ENCODE assay signal across 14 cellular contexts in genomic region chr10:17527530-17528146, GRCh38.
DNase-seq lines count a peak whose midpoint lies in the region; TF ChIP-seq lines count a peak whose summit lies in the region.
"Had no signal": no experiment of that assay in that cellular context is flagged by ENCODE, and none has a peak within 500 bp of the region (broad histone marks: within the 10 kb centered on the region; RNA-seq: fewer than 3 reads in every experiment).

No MANE protein-coding gene starts in this region.

- DNase-seq in ELF-1 (ENCODE audit: low read depth, low spot score) (peak; percentile 10), MG63 (peak; percentile 45), cardiac fibroblast (ENCODE audit: low read depth in 2 of 2) (peak; percentile 91 to 92), kidney tubule cell (ENCODE audit: low spot score) (peak; percentile 55), DMS53 (lab: John Stamatoyannopoulos, UW) (no peak), germinal center (ENCODE audit: low spot score) (no peak), BE2C (no peak)
- DNase-seq in activated CD4-positive, alpha-beta T cell treated with anti-CD3 and anti-CD28 coated beads for 4 hours = no peak
- DNase-seq: activated CD8-positive, alpha-beta memory T cell treated with anti-CD3 and anti-CD28 coated beads for 24 hours; amygdala; DMS79; glutamatergic neuron; NCI-H187; SHP77 treated with DMSO at 0.1 percent for 48 hours had no signal

- no peaks in the 10 kb centered on the region for H3K36me3 ChIP-seq in MG63
- no peaks in the 10 kb centered on the region for H3K36me3 ChIP-seq in BE2C

- H3K4me1 ChIP-seq in BE2C = no peaks in the 10 kb centered on the region

- no peaks in the 10 kb centered on the region for H3K27me3 ChIP-seq in MG63
- H3K27me3 ChIP-seq in BE2C = no peaks in the 10 kb centered on the region

- H3K4me3 ChIP-seq in MG63 (no peak overlapping the region), cardiac fibroblast (replicated peaks in 1 of 2; ENCODE audit: low read depth in 2 of 2, low read length in 2 of 2) (no peak overlapping the region), BE2C (ENCODE audit: low read depth, low read length) (no peak overlapping the region)

- TF ChIP-seq CTCF in cardiac fibroblast (IDR thresholded peaks at IDR 0.05; ENCODE audit: low read depth, low read length) (no peak), BE2C (IDR thresholded peaks at IDR 0.05; ENCODE audit: low read depth, low read length) (no peak)

- H3K9me3 ChIP-seq in MG63 (peaks cover 6% of the 10 kb centered on the region), BE2C (no peaks in the 10 kb centered on the region)

Comparison
In these comparisons a context has a peak if more than half of its experiments do, and no peak if none do; other contexts are left out.
1. DNase-seq: peak in ELF-1 (single experiment), MG63 (single experiment), cardiac fibroblast (2 of 2) and kidney tubule cell (single experiment); none in activated CD4-positive, alpha-beta T cell treated with anti-CD3 and anti-CD28 coated beads for 4 hours (0 of 2), DMS53 (single experiment), germinal center (single experiment) and BE2C (single experiment).